ENCODE assay signal across 8 cellular contexts in genomic region chr15:74432271-74432967, GRCh38. TPM values are rescaled to one million over a fixed set of nuclear protein-coding genes. Genes with fewer than 3 reads are reported as not detected.
DNase-seq lines count a peak whose midpoint lies in the region; ATAC-seq and TF ChIP-seq lines count a peak whose summit lies in the region.

No MANE protein-coding gene starts in this region.

- H3K36me3 ChIP-seq in cardiac muscle cell (no peaks in the 10 kb centered on the region), adipocyte (ENCODE audit: control insufficient read depth, insufficient read depth, low read length, severe bottlenecking) (no peaks in the 10 kb centered on the region), left lung (no peaks in the 10 kb centered on the region)

- peaks cover 17% of the 10 kb centered on the region for H3K4me1 Mint-ChIP-seq in type B pancreatic cell (ENCODE audit: unreplicated experiment)

- no peaks in the 10 kb centered on the region for H3K36me3 Mint-ChIP-seq in type B pancreatic cell

- TF ChIP-seq CTCF in cardiac muscle cell (IDR thresholded peaks at IDR 0.05; ENCODE audit: low read depth, low read length) = no peak
- no peak for TF ChIP-seq CTCF in left lung (IDR thresholded peaks at IDR 0.05)
- no peak for TF ChIP-seq CTCF in type B pancreatic cell (conservative IDR thresholded peaks at IDR 0.05)

- H3K4me1 ChIP-seq in cardiac muscle cell (ENCODE audit: low read depth) (peaks cover 21% of the 10 kb centered on the region), adipocyte (ENCODE audit: control insufficient read depth, insufficient read depth, low read length) (peaks cover 30% of the 10 kb centered on the region), left lung (peaks cover 0 to 48% of the 10 kb centered on the region in 2 donors)

- no peak for DNase-seq in cardiac muscle cell (ENCODE audit: low read depth in 1 of 2, low spot score in 1 of 2)
- DNase-seq in cardiac septum (ENCODE audit: low spot score) = no peak
- no peak for DNase-seq in adipocyte (ENCODE audit: low read depth)
- DNase-seq in left lung = peak in 1 of 2 donors; percentile 51
- no peak for DNase-seq in type B pancreatic cell (ENCODE audit: extremely low spot score, unreplicated experiment)
- DNase-seq in NCI-H2171 treated with DMSO at 0.1 percent for 48 hours (lab: John Stamatoyannopoulos, UW) = no peak
- DNase-seq in NCI-H345 treated with DMSO at 0.1 percent for 48 hours (lab: John Stamatoyannopoulos, UW; ENCODE audit: unreplicated experiment) = no peak

- no peaks in the 10 kb centered on the region for H3K9me3 Mint-ChIP-seq in type B pancreatic cell

- H3K9me3 ChIP-seq in cardiac muscle cell (ENCODE audit: low read depth) (no peaks in the 10 kb centered on the region), adipocyte (ENCODE audit: control insufficient read depth, low read length) (no peaks in the 10 kb centered on the region), left lung (no peaks in the 10 kb centered on the region)

- ATAC-seq in left lung (no peak), GM19455 (IDR thresholded peaks at IDR 0.05; ENCODE audit: unreplicated experiment) (no peak)

- H3K27ac Mint-ChIP-seq in type B pancreatic cell = peak overlapping the region; percentile 65

- H3K9ac ChIP-seq in adipocyte (ENCODE audit: low read length) = peak overlapping the region; percentile 73

- H3K4me3 Mint-ChIP-seq in type B pancreatic cell = peak overlapping the region; percentile 83

- H3K27ac ChIP-seq in cardiac muscle cell (no peak overlapping the region), left lung (no peak overlapping the region)

- H3K4me3 ChIP-seq in cardiac muscle cell = peak overlapping the region; percentile 78
- H3K4me3 ChIP-seq in adipocyte (ENCODE audit: low read length) = peak overlapping the region; percentile 87
- peak overlapping the region; percentile 56 to 70 for H3K4me3 ChIP-seq in left lung

- peaks cover 29% of the 10 kb centered on the region for H3K27me3 Mint-ChIP-seq in type B pancreatic cell

- no peaks in the 10 kb centered on the region for H3K27me3 ChIP-seq in cardiac muscle cell
- no peaks in the 10 kb centered on the region for H3K27me3 ChIP-seq in adipocyte (replicated peaks; ENCODE audit: control insufficient read depth, insufficient read depth, low read length)
- peaks cover 10 to 37% of the 10 kb centered on the region in 2 donors for H3K27me3 ChIP-seq in left lung

- intact Hi-C loops in cardiac septum (cut with DNase I) (no loop called here), left lung (cut with DNase I) (no loop called here)

RNA-seq across cellular contexts. Expression of gene SEMA7A, which starts 1.3 kb away (rescaled TPM):
- total RNA-seq in cardiac muscle cell (8.7 and 11.9 TPM in 2 replicates), cardiac septum (1.5 TPM), left lung (1 to 10 TPM; 4.7 to 7.8 TPM), type B pancreatic cell (ENCODE audit: low replicate concordance) (6.3 and 11.2 TPM in 2 replicates)
- 0.99 and 3.3 TPM in 2 replicates for polyA plus RNA-seq in cardiac muscle cell

RNA-seq across cellular contexts. Expression of gene UBL7, which starts 28.5 kb away (rescaled TPM):
- total RNA-seq in cardiac muscle cell (74.3 and 88.4 TPM in 2 replicates), cardiac septum (48.3 TPM), left lung (10 to 100 TPM; 32.7 to 42.6 TPM), type B pancreatic cell (ENCODE audit: low replicate concordance) (42.0 and 57.0 TPM in 2 replicates)
- 130 and 135 TPM in 2 replicates for polyA plus RNA-seq in cardiac muscle cell
